ENCODE assay signal across 1 cellular context in genomic region chr17:50459081-50459676, GRCh38.
A peak's percentile ranks its signal among the peaks of the same experiment; 100 is the strongest.
TF ChIP-seq lines count a peak whose summit lies in the region.

No MANE protein-coding gene starts in this region.

TF ChIP-seq in HCT116, 20 proteins besides CTCF, POLR2A, EP300 and RAD21 (continued from another document):
- TF ChIP-seq REST (IDR thresholded peaks at IDR 0.05; ENCODE audit: low read depth), result no peak
- 0 out of 2 replicates have a peak, but pooled peaks have one; percentile 12 for TF ChIP-seq POLR2AphosphoS5 (IDR thresholded peaks at IDR 0.05; ENCODE audit: low read depth, low read length)
- no peak for TF ChIP-seq ELF1 (IDR thresholded peaks at IDR 0.05; ENCODE audit: borderline replicate concordance, low read depth)
